ENCODE assay signal across 17 cellular contexts in the genomic region with DNA sequence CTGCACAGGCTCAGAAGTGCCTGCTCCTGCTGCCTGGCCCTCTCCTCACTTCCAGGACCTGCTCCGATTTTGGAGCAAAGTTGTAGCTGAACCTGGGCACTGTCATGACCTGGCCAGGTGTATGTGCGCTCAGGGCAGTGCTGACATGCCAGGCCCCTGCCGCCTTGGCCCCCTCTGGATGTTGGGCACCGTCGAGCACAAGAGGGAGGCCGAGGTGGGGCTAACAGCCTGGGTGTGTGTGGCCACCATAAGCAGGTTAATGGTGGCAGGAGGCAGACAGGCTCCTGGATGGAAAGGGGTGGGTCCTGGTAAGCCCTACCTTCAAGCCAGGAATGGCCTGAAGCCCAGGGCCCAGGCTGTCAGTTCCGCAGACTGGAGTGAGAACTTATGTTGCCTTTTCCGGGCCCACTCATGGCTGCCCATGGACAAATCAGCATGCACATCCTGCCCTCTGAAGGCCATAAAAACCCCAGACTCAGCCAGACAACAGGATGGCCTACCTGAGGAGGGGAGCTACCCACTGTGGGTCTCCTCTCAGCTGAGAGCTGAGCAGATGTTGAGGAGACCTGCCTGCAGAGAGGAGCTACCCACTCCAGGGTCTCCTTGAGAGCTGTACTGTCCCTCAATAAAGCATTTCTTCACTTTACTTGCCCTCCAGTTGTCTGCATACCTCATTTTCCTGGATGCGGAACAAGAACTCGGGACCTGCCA.
"Had no signal": no experiment of that assay in that cellular context is flagged by ENCODE, and none has a peak within 500 bp of the region (broad histone marks: within the 10 kb centered on the region; RNA-seq: fewer than 3 reads in every experiment).

No MANE protein-coding gene starts in this region.

- H3K4me1 Mint-ChIP-seq: activated CD4-positive, alpha-beta memory T cell treated with anti-CD3 and anti-CD28 coated beads, Interleukin-2, amount 10 ng/mL, durations not matched to agents 7 days and 5 days; activated CD8-positive, alpha-beta memory T cell treated with anti-CD3 and anti-CD28 coated beads, Interleukin-2, amount 10 ng/mL, durations not matched to agents 7 days and 5 days had no signal

- H3K27me3 Mint-ChIP-seq: activated CD4-positive, alpha-beta memory T cell treated with anti-CD3 and anti-CD28 coated beads, Interleukin-2, amount 10 ng/mL, durations not matched to agents 7 days and 5 days; activated CD8-positive, alpha-beta memory T cell treated with anti-CD3 and anti-CD28 coated beads, Interleukin-2, amount 10 ng/mL, durations not matched to agents 7 days and 5 days; dendritic cell treated with granulocyte-macrophage colony-stimulating factor and Interleukin-4, amounts not matched to agents 40 ng/mL and 50 ng/mL, for 4 days had no signal

- ATAC-seq: activated CD8-positive, alpha-beta memory T cell treated with anti-CD3 and anti-CD28 coated beads, Interleukin-2, amount 10 ng/mL, durations not matched to agents 7 days and 5 days had no signal

- H3K27ac Mint-ChIP-seq: activated CD4-positive, alpha-beta memory T cell treated with anti-CD3 and anti-CD28 coated beads, Interleukin-2, amount 10 ng/mL, durations not matched to agents 7 days and 5 days; activated CD8-positive, alpha-beta memory T cell treated with anti-CD3 and anti-CD28 coated beads, Interleukin-2, amount 10 ng/mL, durations not matched to agents 7 days and 5 days; activated T-helper 2 cell treated with anti-CD3 and anti-CD28 coated beads, Interferon-gamma antibody, Interleukin-2, Interleukin-4, amounts not matched to agents 10 μg/mL and 5 μg/mL and 100 μg/mL, durations not matched to agents 14 hours and 24 hours and 36 hours; dendritic cell treated with granulocyte-macrophage colony-stimulating factor and Interleukin-4, amounts not matched to agents 40 ng/mL and 50 ng/mL, for 4 days; nephron had no signal

- DNase-seq: activated CD4-positive, alpha-beta memory T cell treated with anti-CD3 and anti-CD28 coated beads, Interleukin-2, amount 10 ng/mL, durations not matched to agents 7 days and 5 days; activated CD4-positive, alpha-beta T cell treated with anti-CD3 and anti-CD28 coated beads for 4 hours; activated CD8-positive, alpha-beta memory T cell treated with anti-CD3 and anti-CD28 coated beads, Interleukin-2, amount 10 ng/mL, durations not matched to agents 7 days and 5 days; activated naive CD4-positive, alpha-beta T cell treated with anti-CD3 and anti-CD28 coated beads, Interleukin-2, amount 50 U/mL, for 16 hours; activated T-cell treated with anti-CD3 and anti-CD28 coated beads, Interleukin-2, amount 50 U/mL, for 1 hour; effector memory CD4-positive, alpha-beta T cell; nucleus accumbens; stimulated activated CD4-positive, alpha-beta T cell treated with anti-CD3 and anti-CD28 coated beads, Interleukin-12 subunit alpha, Interleukin-12 subunit beta, amount 100 ng/mL, for 4 hours; stimulated activated CD4-positive, alpha-beta T cell treated with anti-CD3 and anti-CD28 coated beads, Interleukin-1b, Interleukin-23, amount 100 ng/mL, for 48 hours; stimulated activated CD8-positive, alpha-beta memory T cell treated with anti-CD3 and anti-CD28 coated beads, Interleukin-4, amount 100 ng/mL, for 48 hours; stimulated activated naive CD4-positive, alpha-beta T cell treated with Interleukin-2 at 50 U/mL for 16 hours; T-helper 2 cell; tibial artery; WERI-Rb-1 had no signal

- H3K4me3 Mint-ChIP-seq: activated CD4-positive, alpha-beta memory T cell treated with anti-CD3 and anti-CD28 coated beads, Interleukin-2, amount 10 ng/mL, durations not matched to agents 7 days and 5 days; activated CD8-positive, alpha-beta memory T cell treated with anti-CD3 and anti-CD28 coated beads, Interleukin-2, amount 10 ng/mL, durations not matched to agents 7 days and 5 days; dendritic cell treated with granulocyte-macrophage colony-stimulating factor and Interleukin-4, amounts not matched to agents 40 ng/mL and 50 ng/mL, for 4 days; nephron had no signal

- H3K9me3 Mint-ChIP-seq: activated CD4-positive, alpha-beta memory T cell treated with anti-CD3 and anti-CD28 coated beads, Interleukin-2, amount 10 ng/mL, durations not matched to agents 7 days and 5 days; dendritic cell treated with granulocyte-macrophage colony-stimulating factor and Interleukin-4, amounts not matched to agents 40 ng/mL and 50 ng/mL, for 4 days; nephron had no signal
